ENCODE assay signal across 23 cellular contexts in the genomic region with DNA sequence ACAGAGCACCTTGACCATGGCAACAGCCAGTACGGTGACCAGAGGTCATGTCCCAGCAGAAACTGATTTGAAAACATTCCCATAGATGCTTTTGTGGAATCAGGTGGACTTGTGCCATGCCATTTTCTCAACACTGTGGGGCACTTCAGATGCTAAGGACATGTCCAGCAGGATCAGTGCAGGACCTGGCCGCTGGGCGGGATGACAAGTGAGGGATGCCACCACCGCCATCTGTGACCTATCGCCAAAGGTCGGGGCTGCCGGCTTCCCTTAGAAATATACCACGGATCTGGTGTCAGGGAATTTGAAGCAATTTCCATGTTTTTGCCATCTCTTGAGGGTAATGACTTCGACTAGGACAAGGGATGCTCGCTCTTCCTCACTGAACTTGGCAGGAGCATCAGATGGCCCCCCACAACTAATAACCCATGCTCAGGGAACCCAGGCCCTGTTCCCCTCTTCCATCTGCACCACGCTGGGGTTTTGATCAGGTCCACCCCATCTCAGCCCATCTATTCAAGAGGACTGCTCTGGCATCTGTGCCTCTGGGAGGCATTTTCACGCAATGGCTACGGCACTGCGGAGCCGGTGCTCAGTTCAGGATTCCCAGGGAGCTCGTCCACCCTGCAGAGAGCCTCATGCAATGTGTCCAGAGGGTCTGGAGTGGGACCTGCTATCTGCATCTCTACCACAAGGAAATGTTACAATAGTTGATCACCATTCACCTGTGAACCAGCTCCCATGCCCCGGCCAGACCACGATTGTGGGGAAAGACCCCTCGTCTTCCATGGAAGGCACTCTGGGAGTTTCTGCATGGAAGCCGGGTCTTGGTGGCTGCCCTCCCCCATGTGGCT.
"Had no signal": no experiment of that assay in that cellular context is flagged by ENCODE, and none has a peak within 500 bp of the region (broad histone marks: within the 10 kb centered on the region; RNA-seq: fewer than 3 reads in every experiment).

No MANE protein-coding gene starts in this region.

- H3K4me3 ChIP-seq: ascending aorta, body of pancreas, Peyer's patch had no signal

- H3K4me1 ChIP-seq: ascending aorta, body of pancreas, Peyer's patch had no signal

- H3K9ac ChIP-seq: KMS-11 had no signal

- ATAC-seq: activated T-cell treated with anti-CD3 and anti-CD28 coated beads, Interleukin-2, amount 50 U/mL, for 4 hours; body of pancreas; T-helper 17 cell; WTC11 had no signal

- H3K36me3 ChIP-seq: ascending aorta, Peyer's patch had no signal

- H3K9me3 ChIP-seq: ascending aorta, body of pancreas, Peyer's patch had no signal

- DNase-seq: activated CD4-positive, alpha-beta memory T cell treated with anti-CD3 and anti-CD28 coated beads for 36 hours; activated CD4-positive, alpha-beta T cell treated with anti-CD3 and anti-CD28 coated beads for 1 hour; activated CD4-positive, alpha-beta T cell treated with anti-CD3 and anti-CD28 coated beads, Interleukin-2, amount 10 ng/mL, durations not matched to agents 7 days and 5 days; activated CD8-positive, alpha-beta memory T cell treated with anti-CD3 and anti-CD28 coated beads for 24 hours; activated gamma-delta T cell treated with Interleukin-2 at 50 U/mL for 16 hours; activated T-cell treated with anti-CD3 and anti-CD28 coated beads, Interleukin-2, amount 50 U/mL, for 4 hours; body of pancreas; central memory CD4-positive, alpha-beta T cell; NCI-H1092; NCI-H1417; NCI-H2029; NCI-H345; NCI-H510A; NCI-H82; NK-92 treated with Interleukin-12 subunit alpha and Interleukin-12 subunit beta, amount 100 ng/mL, for 24 hours; SIG-M5; T-helper 17 cell; T-helper 9 cell had no signal

- H3K27ac ChIP-seq: ascending aorta, body of pancreas, KMS-11, Peyer's patch, RWPE1 had no signal

- H3K27me3 ChIP-seq: ascending aorta, body of pancreas, Peyer's patch had no signal

- H3K4me2 ChIP-seq: KMS-11 had no signal
